Comparison of ENCODE assay signal across 1 cellular context in the genomic region with DNA sequence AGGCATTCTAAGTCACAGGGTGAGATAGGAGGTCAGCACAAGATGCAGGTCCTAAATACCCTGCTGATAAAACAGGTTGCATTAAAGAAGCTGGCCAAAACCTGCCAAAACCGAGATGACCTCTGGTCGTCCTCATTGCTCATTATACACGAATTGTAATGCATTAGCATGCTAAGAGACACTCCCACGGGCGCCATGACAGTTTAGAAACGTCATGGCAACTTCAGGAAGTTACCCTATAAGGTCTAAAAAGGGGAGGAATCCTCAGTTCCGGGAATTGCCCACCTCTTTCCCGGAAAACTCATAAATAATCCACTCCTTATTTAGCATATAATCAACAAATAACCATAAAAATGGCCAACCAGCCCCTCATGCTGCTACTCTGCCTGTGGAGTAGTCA.
TF ChIP-seq lines count a peak whose summit lies in the region.

No MANE protein-coding gene starts in this region.

TF ChIP-seq in K562, 482 proteins besides CTCF, POLR2A, EP300 and RAD21 (continued from another document):
- TF ChIP-seq, protein P1, sequence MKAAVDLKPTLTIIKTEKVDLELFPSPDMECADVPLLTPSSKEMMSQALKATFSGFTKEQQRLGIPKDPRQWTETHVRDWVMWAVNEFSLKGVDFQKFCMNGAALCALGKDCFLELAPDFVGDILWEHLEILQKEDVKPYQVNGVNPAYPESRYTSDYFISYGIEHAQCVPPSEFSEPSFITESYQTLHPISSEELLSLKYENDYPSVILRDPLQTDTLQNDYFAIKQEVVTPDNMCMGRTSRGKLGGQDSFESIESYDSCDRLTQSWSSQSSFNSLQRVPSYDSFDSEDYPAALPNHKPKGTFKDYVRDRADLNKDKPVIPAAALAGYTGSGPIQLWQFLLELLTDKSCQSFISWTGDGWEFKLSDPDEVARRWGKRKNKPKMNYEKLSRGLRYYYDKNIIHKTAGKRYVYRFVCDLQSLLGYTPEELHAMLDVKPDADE (conservative IDR thresholded peaks at IDR 0.05; ENCODE audit: control insufficient read depth, low read depth, low read length) = no peak
- TF ChIP-seq TRIM28 (IDR thresholded peaks at IDR 0.05) (no peak), CBX2 (IDR thresholded peaks at IDR 0.05; ENCODE audit: insufficient read depth, low read length, poor library complexity, severe bottlenecking) (no peak), KAT7 (CRISPR knock-in tag; IDR thresholded peaks at IDR 0.05; ENCODE audit: borderline replicate concordance) (no peak), PTTG1 (tag; IDR thresholded peaks at IDR 0.05; ENCODE audit: low read depth) (no peak), CBFA2T3 (IDR thresholded peaks at IDR 0.05) (peak; percentile 43), RFX1 (IDR thresholded peaks at IDR 0.05) (peak; percentile 56), HEY1 (CRISPR knock-in tag; IDR thresholded peaks at IDR 0.05; ENCODE audit: borderline replicate concordance) (no peak)
- TF ChIP-seq, protein P2, sequence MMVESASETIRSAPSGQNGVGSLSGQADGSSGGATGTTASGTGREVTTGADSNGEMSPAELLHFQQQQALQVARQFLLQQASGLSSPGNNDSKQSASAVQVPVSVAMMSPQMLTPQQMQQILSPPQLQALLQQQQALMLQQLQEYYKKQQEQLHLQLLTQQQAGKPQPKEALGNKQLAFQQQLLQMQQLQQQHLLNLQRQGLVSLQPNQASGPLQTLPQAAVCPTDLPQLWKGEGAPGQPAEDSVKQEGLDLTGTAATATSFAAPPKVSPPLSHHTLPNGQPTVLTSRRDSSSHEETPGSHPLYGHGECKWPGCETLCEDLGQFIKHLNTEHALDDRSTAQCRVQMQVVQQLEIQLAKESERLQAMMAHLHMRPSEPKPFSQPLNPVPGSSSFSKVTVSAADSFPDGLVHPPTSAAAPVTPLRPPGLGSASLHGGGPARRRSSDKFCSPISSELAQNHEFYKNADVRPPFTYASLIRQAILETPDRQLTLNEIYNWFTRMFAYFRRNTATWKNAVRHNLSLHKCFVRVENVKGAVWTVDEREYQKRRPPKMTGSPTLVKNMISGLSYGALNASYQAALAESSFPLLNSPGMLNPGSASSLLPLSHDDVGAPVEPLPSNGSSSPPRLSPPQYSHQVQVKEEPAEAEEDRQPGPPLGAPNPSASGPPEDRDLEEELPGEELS (CRISPR knock-in tag; IDR thresholded peaks at IDR 0.05; ENCODE audit: borderline replicate concordance) = no peak
- TF ChIP-seq, protein P3, sequence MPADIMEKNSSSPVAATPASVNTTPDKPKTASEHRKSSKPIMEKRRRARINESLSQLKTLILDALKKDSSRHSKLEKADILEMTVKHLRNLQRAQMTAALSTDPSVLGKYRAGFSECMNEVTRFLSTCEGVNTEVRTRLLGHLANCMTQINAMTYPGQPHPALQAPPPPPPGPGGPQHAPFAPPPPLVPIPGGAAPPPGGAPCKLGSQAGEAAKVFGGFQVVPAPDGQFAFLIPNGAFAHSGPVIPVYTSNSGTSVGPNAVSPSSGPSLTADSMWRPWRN (IDR thresholded peaks at IDR 0.05; ENCODE audit: low read depth) = no peak
- TF ChIP-seq, protein P4, sequence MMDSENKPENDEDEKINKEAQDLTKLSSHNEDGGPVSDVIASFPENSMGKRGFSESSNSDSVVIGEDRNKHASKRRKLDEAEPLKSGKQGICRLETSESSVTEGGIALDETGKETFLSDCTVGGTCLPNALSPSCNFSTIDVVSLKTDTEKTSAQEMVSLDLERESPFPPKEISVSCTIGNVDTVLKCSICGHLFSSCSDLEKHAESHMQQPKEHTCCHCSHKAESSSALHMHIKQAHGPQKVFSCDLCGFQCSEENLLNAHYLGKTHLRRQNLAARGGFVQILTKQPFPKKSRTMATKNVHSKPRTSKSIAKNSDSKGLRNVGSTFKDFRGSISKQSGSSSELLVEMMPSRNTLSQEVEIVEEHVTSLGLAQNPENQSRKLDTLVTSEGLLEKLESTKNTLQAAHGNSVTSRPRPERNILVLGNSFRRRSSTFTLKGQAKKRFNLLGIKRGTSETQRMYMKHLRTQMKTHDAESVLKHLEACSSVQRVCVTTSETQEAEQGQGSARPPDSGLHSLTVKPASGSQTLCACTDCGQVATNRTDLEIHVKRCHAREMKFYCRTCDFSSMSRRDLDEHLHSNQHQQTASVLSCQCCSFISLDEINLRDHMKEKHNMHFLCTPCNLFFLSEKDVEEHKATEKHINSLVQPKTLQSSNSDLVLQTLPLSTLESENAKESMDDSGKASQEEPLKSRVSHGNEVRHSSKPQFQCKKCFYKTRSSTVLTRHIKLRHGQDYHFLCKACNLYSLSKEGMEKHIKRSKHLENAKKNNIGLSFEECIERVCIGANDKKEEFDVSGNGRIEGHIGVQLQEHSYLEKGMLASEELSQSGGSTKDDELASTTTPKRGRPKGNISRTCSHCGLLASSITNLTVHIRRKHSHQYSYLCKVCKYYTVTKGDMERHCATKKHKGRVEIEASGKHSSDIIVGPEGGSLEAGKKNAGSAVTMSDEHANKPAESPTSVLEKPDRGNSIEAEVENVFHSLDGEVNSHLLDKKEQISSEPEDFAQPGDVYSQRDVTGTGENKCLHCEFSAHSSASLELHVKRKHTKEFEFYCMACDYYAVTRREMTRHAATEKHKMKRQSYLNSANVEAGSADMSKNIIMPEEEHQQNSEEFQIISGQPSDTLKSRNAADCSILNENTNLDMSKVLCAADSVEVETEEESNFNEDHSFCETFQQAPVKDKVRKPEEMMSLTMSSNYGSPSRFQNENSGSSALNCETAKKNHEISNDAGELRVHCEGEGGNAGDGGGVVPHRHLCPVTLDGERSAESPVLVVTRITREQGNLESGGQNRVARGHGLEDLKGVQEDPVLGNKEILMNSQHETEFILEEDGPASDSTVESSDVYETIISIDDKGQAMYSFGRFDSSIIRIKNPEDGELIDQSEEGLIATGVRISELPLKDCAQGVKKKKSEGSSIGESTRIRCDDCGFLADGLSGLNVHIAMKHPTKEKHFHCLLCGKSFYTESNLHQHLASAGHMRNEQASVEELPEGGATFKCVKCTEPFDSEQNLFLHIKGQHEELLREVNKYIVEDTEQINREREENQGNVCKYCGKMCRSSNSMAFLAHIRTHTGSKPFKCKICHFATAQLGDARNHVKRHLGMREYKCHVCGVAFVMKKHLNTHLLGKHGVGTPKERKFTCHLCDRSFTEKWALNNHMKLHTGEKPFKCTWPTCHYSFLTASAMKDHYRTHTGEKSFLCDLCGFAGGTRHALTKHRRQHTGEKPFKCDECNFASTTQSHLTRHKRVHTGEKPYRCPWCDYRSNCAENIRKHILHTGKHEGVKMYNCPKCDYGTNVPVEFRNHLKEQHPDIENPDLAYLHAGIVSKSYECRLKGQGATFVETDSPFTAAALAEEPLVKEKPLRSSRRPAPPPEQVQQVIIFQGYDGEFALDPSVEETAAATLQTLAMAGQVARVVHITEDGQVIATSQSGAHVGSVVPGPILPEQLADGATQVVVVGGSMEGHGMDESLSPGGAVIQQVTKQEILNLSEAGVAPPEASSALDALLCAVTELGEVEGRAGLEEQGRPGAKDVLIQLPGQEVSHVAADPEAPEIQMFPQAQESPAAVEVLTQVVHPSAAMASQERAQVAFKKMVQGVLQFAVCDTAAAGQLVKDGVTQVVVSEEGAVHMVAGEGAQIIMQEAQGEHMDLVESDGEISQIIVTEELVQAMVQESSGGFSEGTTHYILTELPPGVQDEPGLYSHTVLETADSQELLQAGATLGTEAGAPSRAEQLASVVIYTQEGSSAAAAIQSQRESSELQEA (IDR thresholded peaks at IDR 0.05; ENCODE audit: low read depth) = no peak
